Comparison of ENCODE assay signal across 10 cellular contexts in the genomic region with DNA sequence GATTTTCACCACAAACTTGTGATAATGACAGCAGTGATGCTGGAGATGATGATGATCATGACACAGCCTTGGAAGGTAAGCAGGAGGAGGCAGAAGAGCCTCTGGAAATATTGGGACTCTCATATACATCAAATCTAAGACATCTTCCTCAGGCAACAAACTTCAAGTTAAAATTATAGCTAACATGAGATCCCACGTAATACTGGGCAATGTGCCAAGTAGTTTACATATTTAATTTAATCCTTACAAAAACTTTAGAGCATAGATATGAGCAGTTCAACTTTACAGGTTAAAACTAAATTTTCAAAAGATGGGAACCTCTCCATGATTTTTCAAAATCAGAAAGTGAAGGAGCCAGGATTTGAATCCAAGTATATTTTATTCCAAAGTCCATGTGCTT. TPM values are rescaled to one million over a fixed set of nuclear protein-coding genes. Genes with fewer than 3 reads are reported as not detected.
"Had no signal": no experiment of that assay in that cellular context is flagged by ENCODE, and none has a peak within 500 bp of the region (broad histone marks: within the 10 kb centered on the region; RNA-seq: fewer than 3 reads in every experiment).

No MANE protein-coding gene starts in this region.

- H3K9ac ChIP-seq: KMS-11 had no signal

- ATAC-seq: HepG2 had no signal

- DNase-seq: IMR-90, KBM-7, KG1 had no signal

- H3K27ac ChIP-seq: HL-60, KMS-11 had no signal

- FAIRE-seq: HepG2, HTR-8/SVneo had no signal

- H3K4me2 ChIP-seq: KMS-11 had no signal

RNA-seq across cellular contexts. Expression of gene OR52B2, which starts 19.0 kb away (rescaled TPM):
- total RNA-seq: HepG2, HT-29, HT1080, IMR-90 had no signal
- polyA plus RNA-seq: HepG2, IgD-negative memory B cell, IMR-90 had no signal

RNA-seq across cellular contexts. Expression of gene OR56B4, which starts 43.6 kb away (rescaled TPM):
- total RNA-seq: HepG2, HT-29, HT1080, IMR-90 had no signal
- polyA plus RNA-seq: HepG2, IgD-negative memory B cell, IMR-90 had no signal

RNA-seq across cellular contexts. Expression of gene OR52W1, which starts 47.9 kb away (rescaled TPM):
- total RNA-seq: HepG2, HT-29, HT1080, IMR-90 had no signal
- polyA plus RNA-seq: HepG2, IgD-negative memory B cell, IMR-90 had no signal

RNA-seq across cellular contexts. Expression of gene C11orf42, which starts 54.2 kb away (rescaled TPM):
- total RNA-seq: HepG2, HT-29, HT1080, IMR-90 had no signal
- polyA plus RNA-seq: HepG2, IgD-negative memory B cell, IMR-90 had no signal
